8 cellular contexts compared by ENCODE assay signal in genomic region chr21:42187976-42188653, GRCh38. TPM values are rescaled to one million over a fixed set of nuclear protein-coding genes. Genes with fewer than 3 reads are reported as not detected.
A peak's percentile ranks its signal among the peaks of the same experiment; 100 is the strongest.
DNase-seq lines count a peak whose midpoint lies in the region; ATAC-seq and TF ChIP-seq lines count a peak whose summit lies in the region.
"Had no signal": no experiment of that assay in that cellular context is flagged by ENCODE, and none has a peak within 500 bp of the region (broad histone marks: within the 10 kb centered on the region; RNA-seq: fewer than 3 reads in every experiment).

No MANE protein-coding gene starts in this region.

- peaks cover 6% of the 10 kb centered on the region for H3K27me3 Mint-ChIP-seq in neural progenitor cell (ENCODE audit: insufficient read depth, low read depth)

- TF ChIP-seq CTCF in neural progenitor cell (IDR thresholded peaks at IDR 0.05), result no peak

- peaks cover 2% of the 10 kb centered on the region for H3K9me3 Mint-ChIP-seq in neural progenitor cell

- H3K4me3 ChIP-seq in duodenal mucosa (ENCODE audit: low read depth in 1 of 2, low read length in 2 of 2), result peak overlapping the region in 1 of 2 donors; percentile 21
- H3K4me3 ChIP-seq in neural progenitor cell, result no peak overlapping the region
- H3K4me3 ChIP-seq: cardiac muscle cell had no signal

- H3K27ac ChIP-seq in duodenal mucosa (ENCODE audit: low read depth, low read length) (peak overlapping the region; percentile 39), neural progenitor cell (no peak overlapping the region)
- H3K27ac ChIP-seq: cardiac muscle cell had no signal

- peak; percentile 56 to 70 for DNase-seq in stimulated activated CD4-positive, alpha-beta T cell treated with anti-CD3 and anti-CD28 coated beads, Interleukin-12 subunit alpha, Interleukin-12 subunit beta, amount 100 ng/mL, for 24 hours (ENCODE audit: low read depth in 2 of 2)
- no peak for DNase-seq in neural progenitor cell (ENCODE audit: low spot score)
- DNase-seq in AG08396 (ENCODE audit: low spot score), result no peak

- no peak overlapping the region for H3K4me2 ChIP-seq in neural progenitor cell

- no peak overlapping the region for H2AFZ ChIP-seq in neural progenitor cell (replicated peaks)

- H3K36me3 ChIP-seq in duodenal mucosa (ENCODE audit: control insufficient read depth in 1 of 2, insufficient read depth in 2 of 2, low read length in 2 of 2), result no peaks in the 10 kb centered on the region
- H3K36me3 ChIP-seq in neural progenitor cell, result no peaks in the 10 kb centered on the region
- H3K36me3 ChIP-seq: cardiac muscle cell had no signal

- peaks cover 10% of the 10 kb centered on the region for H3K4me1 Mint-ChIP-seq in neural progenitor cell

- H4K20me1 ChIP-seq in neural progenitor cell (ENCODE audit: low read depth), result no peaks in the 10 kb centered on the region

- H3K4me1 ChIP-seq in duodenal mucosa (ENCODE audit: control insufficient read depth in 1 of 2, insufficient read depth in 2 of 2, low read length in 2 of 2) (peaks cover 24% of the 10 kb centered on the region in 2 donors), neural progenitor cell (no peaks in the 10 kb centered on the region)

- ATAC-seq in GM19328 (IDR thresholded peaks at IDR 0.05; ENCODE audit: unreplicated experiment) (peak; percentile 88), HG03378 (IDR thresholded peaks at IDR 0.05; ENCODE audit: unreplicated experiment) (peak; percentile 96)
- peak; percentile 97 to 98 for ATAC-seq in activated CD4-positive, CD25-positive, alpha-beta regulatory T cell treated with anti-CD3 and anti-CD28 coated beads, Interleukin-2, amount 50 U/mL, for 24 hours

- no peaks in the 10 kb centered on the region for H3K36me3 Mint-ChIP-seq in neural progenitor cell

- H3K79me2 ChIP-seq in neural progenitor cell (ENCODE audit: low read depth), result no peaks in the 10 kb centered on the region

- no peaks in the 10 kb centered on the region for H3K9me3 ChIP-seq in duodenal mucosa (ENCODE audit: control insufficient read depth in 1 of 2, low read length in 2 of 2)
- H3K9me3 ChIP-seq in neural progenitor cell (ENCODE audit: low read depth), result no peaks in the 10 kb centered on the region

- no peaks in the 10 kb centered on the region for H3F3A ChIP-seq in neural progenitor cell (ENCODE audit: low read depth)

- H3K9ac ChIP-seq in duodenal mucosa (ENCODE audit: low read depth in 1 of 2, low read length in 2 of 2), result peak overlapping the region in 1 of 2 donors; percentile 16
- no peak overlapping the region for H3K9ac ChIP-seq in neural progenitor cell

- no peak overlapping the region for H3K27ac Mint-ChIP-seq in neural progenitor cell

- no peak overlapping the region for H3K4me3 Mint-ChIP-seq in neural progenitor cell

- no peaks in the 10 kb centered on the region for H3K27me3 ChIP-seq in duodenal mucosa (ENCODE audit: control insufficient read depth in 1 of 2, insufficient read depth in 2 of 2, low read length in 2 of 2)
- no peaks in the 10 kb centered on the region for H3K27me3 ChIP-seq in neural progenitor cell
- H3K27me3 ChIP-seq: cardiac muscle cell had no signal

RNA-seq across cellular contexts. Expression of gene ABCG1, which starts 30.8 kb away (rescaled TPM):
- 1.9 and 2.0 TPM in 2 replicates for total RNA-seq in neural progenitor cell (ENCODE audit: low replicate concordance)

Comparison
In these comparisons a context has a peak if more than half of its experiments do, and no peak if none do; other contexts are left out.
1. DNase-seq: peak in stimulated activated CD4-positive, alpha-beta T cell treated with anti-CD3 and anti-CD28 coated beads, Interleukin-12 subunit alpha, Interleukin-12 subunit beta, amount 100 ng/mL, for 24 hours (2 of 2); none in neural progenitor cell (single experiment) and AG08396 (single experiment).
2. Peak in every context shown above with its lines, with median percentiles within 50 percentile points of each other: ATAC-seq.